Comparison of ENCODE assay signal across 8 cellular contexts in the genomic region with DNA sequence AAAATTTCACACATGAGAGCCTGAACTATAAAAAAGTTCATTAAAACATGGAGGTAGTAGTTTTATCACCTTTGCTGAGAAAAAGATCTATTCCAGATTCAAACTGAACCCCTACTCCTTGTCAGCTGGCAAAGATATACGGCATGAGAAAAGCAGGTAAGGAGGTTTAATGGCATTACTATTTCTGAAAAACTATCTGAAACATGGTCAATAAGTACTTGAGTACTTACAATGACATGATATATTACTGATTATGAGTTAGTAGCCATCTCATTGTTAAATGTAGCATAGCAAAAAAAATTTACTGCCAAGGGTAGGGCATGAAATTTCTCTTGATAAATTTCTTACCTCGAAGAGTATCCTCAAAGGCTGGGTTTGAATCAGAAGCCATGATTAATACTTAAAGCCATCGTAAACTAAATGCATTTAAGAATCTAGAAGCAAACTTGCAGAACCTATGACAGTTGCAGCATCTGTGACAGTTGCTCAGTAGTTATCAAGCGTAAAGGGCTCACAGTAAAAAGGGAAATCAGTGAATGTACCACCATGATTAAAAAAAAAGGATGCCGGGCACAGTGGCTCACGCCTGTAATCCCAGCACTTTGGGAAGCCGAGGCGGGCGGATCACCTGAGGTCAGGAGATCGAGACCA. TPM values are rescaled to one million over a fixed set of nuclear protein-coding genes. Genes with fewer than 3 reads are reported as not detected.
DNase-seq lines count a peak whose midpoint lies in the region; ATAC-seq and TF ChIP-seq lines count a peak whose summit lies in the region.

No MANE protein-coding gene starts in this region.

- POLR2A ChIA-PET in Panc1 (lab: Charles Lee), result interaction anchor here (0.6 to 1.2 kb wide), 2 partner anchors 8 to 19 kb away, joined by 4 to 14 read pairs; no protein-coding TSS in a partner anchor

- no peak for TF ChIP-seq POLR2A in esophagus muscularis mucosa (IDR thresholded peaks at IDR 0.05; ENCODE audit: low read depth)

- in situ Hi-C loops in Panc1 (cut with HindIII; ENCODE audit: low pct_unique_long_range_greater_than_20kb, low sequenced_read_pairs), result no loop called here

- H3K36me3 ChIP-seq in Panc1 (ENCODE audit: control insufficient read depth, insufficient read depth, low read length) (0 out of 2 replicates have a peak, but pooled peaks cover 5% of the 10 kb centered on the region), esophagus muscularis mucosa (peaks cover 0 to 35% (median 27%) of the 10 kb centered on the region in 4 donors)

- BruUV-seq in Panc1 (replicated peaks; lab: Mats Ljungman, UMichigan), result TSS peak; percentile 17

- H3K4me1 ChIP-seq in Panc1 (ENCODE audit: control insufficient read depth, insufficient read depth, low read length) (peaks cover 8% of the 10 kb centered on the region; the same call in 1 of the 2 replicates), esophagus muscularis mucosa (peaks cover 0 to 11% (median 5%) of the 10 kb centered on the region in 4 donors)

- no peak for TF ChIP-seq CTCF in GM12865 (IDR thresholded peaks at IDR 0.05; ENCODE audit: insufficient read depth, low read depth, low read length, missing control alignments)
- TF ChIP-seq CTCF in Panc1 (IDR thresholded peaks at IDR 0.05), result no peak
- TF ChIP-seq CTCF in esophagus muscularis mucosa (IDR thresholded peaks at IDR 0.05), result no peak

- WGBS in esophagus muscularis mucosa, result 50% methylated on average over 10 of the region's 10 CpGs

- no peak for TF ChIP-seq EP300 in esophagus muscularis mucosa (IDR thresholded peaks at IDR 0.05)

- H3K4me3 ChIP-seq in GM12865 (ENCODE audit: low read depth, low read length), result peak overlapping the region; percentile 21
- H3K4me3 ChIP-seq in Panc1 (ENCODE audit: low read depth in 2 of 2, low read length in 2 of 2), result peak overlapping the region; percentile 47 to 64
- H3K4me3 ChIP-seq in esophagus muscularis mucosa, result peak overlapping the region; percentile 40 to 56 (median 46)

- intact Hi-C loops in Panc1 (cut with micrococcal nuclease; ENCODE audit: unreplicated experiment) (no loop called here), esophagus muscularis mucosa (cut with DNase I) (no loop called here), sciatic nerve (cut with DNase I) (no loop called here)

- H3K27ac ChIP-seq in Panc1 (ENCODE audit: low read length), result peak overlapping the region; percentile 78
- H3K27ac ChIP-seq in esophagus muscularis mucosa (replicated peaks in 1 of 4), result peak overlapping the region in 1 of 4 donors; percentile 31

- H3K27me3 ChIP-seq in Panc1 (ENCODE audit: control insufficient read depth, insufficient read depth, low read length) (no peaks in the 10 kb centered on the region), esophagus muscularis mucosa (no peaks in the 10 kb centered on the region)

- CTCF ChIA-PET in Panc1 (lab: Charles Lee), result interaction anchor here (0.7 to 1.0 kb wide), 2 partner anchors 8 to 129 kb away, joined by 3 read pairs; no protein-coding TSS in a partner anchor

- H3K9me3 ChIP-seq in Panc1 (ENCODE audit: control insufficient read depth, insufficient read depth, low read depth, low read length) (no peaks in the 10 kb centered on the region), esophagus muscularis mucosa (no peaks in the 10 kb centered on the region)

- ATAC-seq in Panc1, result peak; percentile 15; the same call in 1 of the 2 replicates
- peak; percentile 38 for ATAC-seq in sciatic nerve

- DNase-seq in GM12865 (ENCODE audit: low read depth) (no peak), Panc1 (ENCODE audit: low read depth, low spot score) (no peak), esophagus muscularis mucosa (ENCODE audit: extremely low spot score) (no peak), sciatic nerve (ENCODE audit: low spot score) (no peak), mesenteric fat pad (ENCODE audit: low spot score) (no peak), hepatic stellate cell (ENCODE audit: low spot score) (no peak), NOMO-1 treated with dmso at 0.1 percent for 144 hours (lab: John Stamatoyannopoulos, UW; ENCODE audit: unreplicated experiment) (no peak), COR-L47 (lab: John Stamatoyannopoulos, UW) (no peak)

RNA-seq across cellular contexts. Expression of a gene that starts 8.7 kb away (rescaled TPM):
- total RNA-seq in Panc1 (2021; ENCODE audit: unreplicated experiment) (20.6 TPM), esophagus muscularis mucosa (10 to 100 TPM; 15.0 to 17.9 (median 16.2) TPM), sciatic nerve (13.6 TPM), mesenteric fat pad (21.4 TPM)
- 11.1 TPM for polyA plus RNA-seq in Panc1 (2012; ENCODE audit: insufficient read length)

RNA-seq across cellular contexts. Expression of a gene that starts 50.9 kb away (rescaled TPM):
- total RNA-seq in Panc1 (2021; ENCODE audit: unreplicated experiment) (46.1 TPM), esophagus muscularis mucosa (10 to 100 TPM; 12.1 to 21.4 (median 15.8) TPM), sciatic nerve (14.8 TPM), mesenteric fat pad (10.8 TPM)
- polyA plus RNA-seq in Panc1 (2012; ENCODE audit: insufficient read length), result 14.5 TPM
